Comparison of ENCODE assay signal across 9 cellular contexts in the genomic region with DNA sequence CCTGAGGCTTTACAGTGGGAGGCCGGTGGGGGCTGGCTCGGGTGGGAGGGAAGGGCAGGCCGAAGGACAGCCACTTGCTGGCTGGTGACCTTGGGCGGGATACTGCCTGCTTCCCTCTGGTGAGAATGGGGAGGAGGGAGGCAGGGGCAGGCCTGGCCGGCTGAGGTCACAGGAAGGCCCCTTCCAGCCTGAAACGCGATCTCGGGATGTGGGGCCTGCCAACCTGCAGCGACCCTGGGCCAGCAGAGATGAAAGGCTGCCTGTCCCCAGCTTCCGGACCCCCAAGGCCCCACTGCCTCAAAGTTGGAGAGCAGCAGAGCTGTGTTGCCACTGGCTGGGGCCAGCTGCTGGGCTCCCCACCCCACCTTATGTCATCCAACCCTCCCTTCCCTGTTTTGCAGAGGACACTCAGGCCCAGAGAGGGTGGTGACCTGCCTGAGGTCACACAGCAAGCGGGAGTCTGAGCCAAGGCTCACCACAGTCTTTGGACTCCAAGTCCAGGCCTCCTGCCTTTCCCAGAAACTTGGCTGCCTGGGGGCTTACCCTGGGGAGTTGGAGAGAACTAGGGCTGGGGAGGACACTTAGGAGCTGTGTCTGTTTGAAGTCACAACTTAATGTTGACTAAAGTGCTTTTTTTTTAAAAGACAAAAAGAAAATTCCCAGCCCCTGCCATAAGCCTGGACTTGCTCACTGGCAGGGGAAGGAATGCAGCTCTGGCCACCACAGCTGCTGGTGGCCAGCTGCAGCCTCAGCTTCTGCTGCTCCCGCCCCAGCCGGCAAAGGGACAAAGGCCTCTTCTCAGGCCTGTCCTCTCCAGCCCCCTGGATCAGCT. TPM values are rescaled to one million over a fixed set of nuclear protein-coding genes. Genes with fewer than 3 reads are reported as not detected.
DNase-seq lines count a peak whose midpoint lies in the region; ATAC-seq, FAIRE-seq and TF ChIP-seq lines count a peak whose summit lies in the region.
"Had no signal": no experiment of that assay in that cellular context is flagged by ENCODE, and none has a peak within 500 bp of the region (broad histone marks: within the 10 kb centered on the region; RNA-seq: fewer than 3 reads in every experiment).

No MANE protein-coding gene starts in this region.

- H3K36me3 ChIP-seq in H1 (ENCODE audit: control insufficient read depth in 2 of 4, insufficient read depth in 4 of 4, low read length in 3 of 4) (no peaks in the 10 kb centered on the region), right lobe of liver (no peaks in the 10 kb centered on the region)

- no peak for TF ChIP-seq RAD21 in H1 (IDR thresholded peaks at IDR 0.05 in 1 of 2, conservative IDR thresholded peaks at IDR 0.05 in 1 of 2; ENCODE audit: low read depth in 2 of 2, low read length in 2 of 2)

- H3K4ac ChIP-seq in H1 (replicated peaks; ENCODE audit: insufficient read length, low read depth, low read length) = no peak overlapping the region

- TF ChIP-seq POLR2A in H1 (IDR thresholded peaks at IDR 0.05; ENCODE audit: control extremely low read depth in 1 of 2, low read depth in 2 of 2, low read length in 2 of 2) (no peak), right lobe of liver (IDR thresholded peaks at IDR 0.05) (no peak)

- no peak for TF ChIP-seq CTCF in H1 (IDR thresholded peaks at IDR 0.05; ENCODE audit: control extremely low read depth in 1 of 3, insufficient read depth in 1 of 3, low read depth in 1 of 3, low read length in 3 of 3)
- no peak for TF ChIP-seq CTCF in right lobe of liver (IDR thresholded peaks at IDR 0.05)
- TF ChIP-seq CTCF in CD4-positive, alpha-beta T cell (IDR thresholded peaks at IDR 0.05) = no peak

- CTCF ChIA-PET in H1 (lab: Charles Lee; ENCODE audit: partially characterized antibody) = interaction anchor here (0.6 to 7.1 kb wide), 19 partner anchors 8 to 428 kb away, joined by 3 to 48 read pairs (median 4); no protein-coding TSS in a partner anchor
- CTCF ChIA-PET in CD4-positive, alpha-beta T cell (lab: Charles Lee) = no interaction called here

- H3K27ac Mint-ChIP-seq in CD4-positive, alpha-beta T cell = no peak overlapping the region

- H3K56ac ChIP-seq in H1 (replicated peaks; ENCODE audit: insufficient read length, low read depth, low read length) = no peak overlapping the region

- no peaks in the 10 kb centered on the region for H4K20me1 ChIP-seq in H1 (replicated peaks in 1 of 2; ENCODE audit: control insufficient read depth in 1 of 2, insufficient read depth in 2 of 2, low read length in 2 of 2)

- peak overlapping the region; percentile 60; the same call in 1 of the 2 replicates for H2AFZ ChIP-seq in H1 (ENCODE audit: low read length)

- H3K27ac ChIP-seq in H1 (ENCODE audit: low read depth, low read length) = no peak overlapping the region
- H3K27ac ChIP-seq in right lobe of liver = peak overlapping the region; percentile 40 to 57 (median 53)
- H3K27ac ChIP-seq in CD4-positive, alpha-beta T cell (ENCODE audit: low read depth, low read length) = no peak overlapping the region

- peak overlapping the region; percentile 98 for H2BK20ac ChIP-seq in H1 (ENCODE audit: low read length)

- POLR2A ChIA-PET in H1 (lab: Charles Lee; ENCODE audit: partially characterized antibody) = interaction anchor here (0.8 to 2.2 kb wide), 5 partner anchors 8 to 102 kb away, joined by 3 to 10 read pairs (median 5); no protein-coding TSS in a partner anchor
- POLR2A ChIA-PET in CD4-positive, alpha-beta T cell (lab: Charles Lee) = no interaction called here

- no peak for FAIRE-seq in H1 (lab: Jason Lieb, UNC)
- FAIRE-seq: GM12892 had no signal

- H3K27me3 ChIP-seq in H1 (replicated peaks in 1 of 4; ENCODE audit: control insufficient read depth in 3 of 4, extremely low read depth in 1 of 4, insufficient read depth in 3 of 4, low read length in 3 of 4) = no peaks in the 10 kb centered on the region
- H3K27me3 ChIP-seq in right lobe of liver = no peaks in the 10 kb centered on the region
- no peaks in the 10 kb centered on the region for H3K27me3 ChIP-seq in CD4-positive, alpha-beta T cell (ENCODE audit: control insufficient read depth, insufficient read depth, low read length)

- H3K79me2 ChIP-seq in H1 (ENCODE audit: control insufficient read depth in 1 of 2, insufficient read depth in 2 of 2, low read length in 2 of 2) = no peaks in the 10 kb centered on the region

- H4K91ac ChIP-seq in H1 (replicated peaks; ENCODE audit: insufficient read length, low read length) = peak overlapping the region; percentile 91

- no peak overlapping the region for H3K23ac ChIP-seq in H1 (ENCODE audit: insufficient read length)

- H2BK15ac ChIP-seq in H1 (ENCODE audit: low read length) = peak overlapping the region; percentile 81; the same call in 1 of the 2 replicates

- no peaks in the 10 kb centered on the region for H3K27me3 Mint-ChIP-seq in CD4-positive, alpha-beta T cell

- 86% methylated on average over 4 of the region's 13 CpGs; no CpG with 5 or more reads in 1 of the 2 experiments for WGBS in H1 (ENCODE audit: extremely low coverage in 1 of 2, insufficient coverage in 1 of 2, insufficient read length in 1 of 2, insufficient replicate concordance in 2 of 2, low coverage in 1 of 2, low lambda C conversion rate in 2 of 2, missing lambda C conversion rate in 1 of 2), 2 experiments
- 50% methylated on average over 5 of the region's 13 CpGs for WGBS in right lobe of liver (ENCODE audit: insufficient coverage, low coverage, low lambda C conversion rate, missing lambda C conversion rate)

- intact Hi-C loops in right lobe of liver (cut with DNase I) = no loop called here
- intact Hi-C loops in CD4-positive, alpha-beta T cell (cut with DNase I, micrococcal nuclease) = no loop called here

- peak overlapping the region; percentile 13 for H4K5ac ChIP-seq in H1 (ENCODE audit: insufficient read length, low read depth, low read length)

- H3K4me1 ChIP-seq in H1 (replicated peaks in 1 of 4; ENCODE audit: control insufficient read depth in 3 of 4, insufficient read depth in 4 of 4, low read length in 3 of 4) (peaks cover 0 to 14% (median 6%) of the 10 kb centered on the region in 4 experiments; a peak in 5 of 7 replicates), right lobe of liver (no peaks in the 10 kb centered on the region)

- no peak overlapping the region for H3K4me3 Mint-ChIP-seq in CD4-positive, alpha-beta T cell

- H2BK5ac ChIP-seq in H1 (ENCODE audit: low read depth, low read length) = peak overlapping the region; percentile 95

- no peak for TF ChIP-seq EP300 in H1 (IDR thresholded peaks at IDR 0.05; ENCODE audit: borderline replicate concordance in 1 of 2, low read depth in 2 of 2, low read length in 2 of 2)

- peak overlapping the region; percentile 88 for H2BK12ac ChIP-seq in H1 (ENCODE audit: low read depth, low read length)

- H3K4me2 ChIP-seq in H1 (ENCODE audit: insufficient read depth in 1 of 2, low read depth in 2 of 2, low read length in 2 of 2) = peak overlapping the region in 1 of 2 experiments; percentile 2; a peak in 1 of 4 replicates

- DNase-seq in NCI-H2227 (lab: John Stamatoyannopoulos, UW; ENCODE audit: unreplicated experiment) = peak; percentile 51
- peak in 1 of 2 experiments; percentile 67 for DNase-seq in H1 (ENCODE audit: low read depth in 1 of 2, low spot score in 2 of 2)
- peak in 2 of 3 donors; percentile 41 to 55 for DNase-seq in right lobe of liver
- peak; percentile 55 for DNase-seq in stromal cell of bone marrow (ENCODE audit: low read depth)
- DNase-seq in T-helper 1 cell = no peak
- no peak for DNase-seq in kidney glomerular epithelial cell (lab: John Stamatoyannopoulos, UW)
- no peak for DNase-seq in NCI-H345 treated with DMSO at 0.1 percent for 48 hours (lab: John Stamatoyannopoulos, UW; ENCODE audit: unreplicated experiment)
- DNase-seq in CD4-positive, alpha-beta T cell = no peak

- no peaks in the 10 kb centered on the region for H3K4me1 Mint-ChIP-seq in CD4-positive, alpha-beta T cell (ENCODE audit: low read depth)

- H3K4me3 ChIP-seq in H1 (ENCODE audit: extremely low read depth in 1 of 4, insufficient read depth in 2 of 4, low read depth in 3 of 4, low read length in 4 of 4) (no peak overlapping the region), right lobe of liver (no peak overlapping the region)

- H3K36me3 Mint-ChIP-seq in CD4-positive, alpha-beta T cell (ENCODE audit: low read depth) = no peaks in the 10 kb centered on the region

- H3K79me1 ChIP-seq in H1 (ENCODE audit: low read depth, low read length) = no peaks in the 10 kb centered on the region

- H3K14ac ChIP-seq in H1 (ENCODE audit: insufficient read length) = no peak overlapping the region

- peak overlapping the region; percentile 94 for H2BK120ac ChIP-seq in H1 (replicated peaks; ENCODE audit: low read depth, low read length)

- H2AK5ac ChIP-seq in H1 (ENCODE audit: low read depth, low read length) = 0 out of 2 replicates have a peak overlapping the region, but pooled peaks have one; percentile 5

- no peak overlapping the region for H3K9ac ChIP-seq in H1 (replicated peaks in 1 of 4; ENCODE audit: extremely low read depth in 1 of 4, low read depth in 3 of 4, low read length in 3 of 4)

- H3K9me3 ChIP-seq in H1 (ENCODE audit: insufficient read depth in 2 of 2, low read depth in 1 of 2, low read length in 1 of 2) (no peaks in the 10 kb centered on the region), right lobe of liver (no peaks in the 10 kb centered on the region)
- no peaks in the 10 kb centered on the region for H3K9me3 ChIP-seq in CD4-positive, alpha-beta T cell (ENCODE audit: control insufficient read depth, low read length)

- no peaks in the 10 kb centered on the region for H3K9me3 Mint-ChIP-seq in CD4-positive, alpha-beta T cell

- no peaks in the 10 kb centered on the region for H3K23me2 ChIP-seq in H1 (ENCODE audit: low read depth, low read length)

- no peak overlapping the region; the same call in none of the 2 replicates for H4K8ac ChIP-seq in H1 (ENCODE audit: extremely low read depth, insufficient read depth, low read length)

- H3K18ac ChIP-seq in H1 (ENCODE audit: extremely low read depth, low read length) = peak overlapping the region; percentile 87

- peak; percentile 67 to 82 (median 74) for ATAC-seq in right lobe of liver
- no peak for ATAC-seq in CD4-positive, alpha-beta T cell (ENCODE audit: poor library complexity)

TF ChIP-seq in H1, 55 proteins besides CTCF, POLR2A, EP300 and RAD21 (continues in another document):
- TF ChIP-seq SIRT6 (IDR thresholded peaks at IDR 0.05; ENCODE audit: low read length) = no peak
- TF ChIP-seq TAF1 (IDR thresholded peaks at IDR 0.05; ENCODE audit: low read depth, low read length) = 0 out of 2 replicates have a peak, but pooled peaks have one; percentile 34

RNA-seq across cellular contexts. Expression of a gene that starts 14.8 kb away (rescaled TPM):
- total RNA-seq in H1 (2021; fragmentation: NEBNext Ultra II Directional; extraction: Animal tissue kit (Norgen Biotek cat#: 25700)) = 78.9 and 86.6 TPM in 2 replicates
- polyA plus RNA-seq in H1 (2011; rRNA removed) = 32.1 and 44.3 TPM in 2 replicates
- polyA plus RNA-seq in H1 (2011; cell fraction: cytosol; rRNA removed) = 26.2 TPM
- 60.6 TPM for polyA plus RNA-seq in H1 (2011; cell fraction: nucleus; rRNA removed)
- polyA plus RNA-seq in H1 (2012, experiment 1 of 2) = 42.0 to 51.1 TPM (median 44.6 TPM) in 4 replicates
- 36.9 TPM for polyA plus RNA-seq in H1 (2012, experiment 2 of 2)
- 43.5 TPM for polyA plus RNA-seq in H1 (2013, experiment 1 of 2)
- 43.4 TPM for polyA plus RNA-seq in H1 (2013, experiment 2 of 2)
- polyA minus RNA-seq in H1 (2011; rRNA and poly(A)+ RNA removed) = 32.2 and 35.0 TPM in 2 replicates
- polyA minus RNA-seq in H1 (2011; cell fraction: cytosol; rRNA and poly(A)+ RNA removed) = 28.4 TPM
- polyA minus RNA-seq in H1 (2011; cell fraction: nucleus; rRNA and poly(A)+ RNA removed) = 26.5 TPM
- 10 to 100 TPM; 18.4 to 38.1 (median 26.5) TPM for total RNA-seq in right lobe of liver
- total RNA-seq in CD4-positive, alpha-beta T cell = 100 to 1,000 TPM; 119 to 121 TPM

Comparison
In these comparisons a context has a peak if more than half of its experiments do, and no peak if none do; other contexts are left out.
1. DNase-seq: peak in NCI-H2227 (single experiment), right lobe of liver (2 of 3) and stromal cell of bone marrow (single experiment); none in T-helper 1 cell (0 of 5), kidney glomerular epithelial cell (single experiment), NCI-H345 treated with DMSO at 0.1 percent for 48 hours (single experiment) and CD4-positive, alpha-beta T cell (0 of 10).
2. H3K27ac ChIP-seq: peak in right lobe of liver (3 of 3); none in H1 (single experiment) and CD4-positive, alpha-beta T cell (single experiment).